In the genomic region with DNA sequence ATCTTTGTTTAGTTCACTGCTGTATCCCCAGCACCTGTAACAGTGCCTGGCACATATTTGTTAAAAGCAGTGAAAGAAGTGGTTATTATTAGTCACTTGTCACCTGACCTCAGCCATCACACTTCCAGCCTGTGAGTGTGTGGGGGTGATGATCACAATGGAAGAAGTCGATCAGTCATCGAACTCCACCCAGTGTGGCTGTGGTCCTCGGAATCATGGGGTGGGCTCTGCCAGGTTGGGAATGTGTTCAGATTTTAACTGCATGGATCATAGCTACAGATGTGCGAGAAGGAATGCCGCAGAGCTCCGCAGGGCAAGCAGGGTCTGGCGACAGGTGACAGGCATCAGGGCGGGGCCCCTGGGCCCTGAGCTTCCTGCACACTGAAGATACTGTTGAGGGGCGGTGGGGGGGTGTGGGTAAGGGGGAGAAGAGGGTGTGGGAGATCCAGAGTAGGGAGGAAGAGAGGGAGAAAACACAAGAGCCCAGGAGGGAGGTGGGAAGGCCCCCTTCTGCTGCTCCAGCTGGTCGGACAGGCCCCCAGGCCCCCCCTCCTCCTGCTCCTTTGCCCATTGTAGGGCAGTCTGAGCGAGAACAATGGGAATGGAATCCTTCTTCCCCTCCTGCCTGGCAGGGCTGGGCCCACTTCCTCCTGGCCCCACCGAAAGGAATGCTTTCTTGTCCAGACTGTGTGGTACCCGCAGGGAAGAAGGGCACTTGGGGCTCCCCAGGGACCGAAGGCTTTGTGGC, we compare ENCODE assay signal across 9 cellular contexts.
DNase-seq lines count a peak whose midpoint lies in the region; ATAC-seq and TF ChIP-seq lines count a peak whose summit lies in the region.
"Had no signal": no experiment of that assay in that cellular context is flagged by ENCODE, and none has a peak within 500 bp of the region (broad histone marks: within the 10 kb centered on the region; RNA-seq: fewer than 3 reads in every experiment).

No MANE protein-coding gene starts in this region.

- no peaks in the 10 kb centered on the region for H3K36me3 ChIP-seq in HCT116 (ENCODE audit: control insufficient read depth in 1 of 2, insufficient read depth in 2 of 2, low read length in 2 of 2)
- no peaks in the 10 kb centered on the region for H3K36me3 ChIP-seq in BE2C

- TF ChIP-seq CTCF in HCT116 (IDR thresholded peaks at IDR 0.05 in 2 of 3, conservative IDR thresholded peaks at IDR 0.05 in 1 of 3; ENCODE audit: borderline replicate concordance in 1 of 3, insufficient read depth in 1 of 3, low read depth in 2 of 3, low read length in 2 of 3), result no peak
- no peak for TF ChIP-seq CTCF in fibroblast of pulmonary artery (IDR thresholded peaks at IDR 0.05; ENCODE audit: low read length, missing control alignments)
- no peak for TF ChIP-seq CTCF in lower leg skin (IDR thresholded peaks at IDR 0.05)
- no peak for TF ChIP-seq CTCF in BE2C (IDR thresholded peaks at IDR 0.05; ENCODE audit: low read depth, low read length)

- H3K9me3 ChIP-seq in HCT116 (ENCODE audit: control insufficient read depth in 1 of 2, insufficient read depth in 1 of 2, low read depth in 1 of 2, low read length in 2 of 2) (no peaks in the 10 kb centered on the region), BE2C (no peaks in the 10 kb centered on the region)

- peak overlapping the region; percentile 78 for H2AFZ ChIP-seq in HCT116 (ENCODE audit: low read depth, low read length, poor library complexity, severe bottlenecking)

- peak; percentile 64 for ATAC-seq in HCT116

- no peak for DNase-seq in HCT116 (ENCODE audit: low read depth, low spot score)
- peak; percentile 90 for DNase-seq in SW480 (ENCODE audit: low spot score)
- peak; percentile 19 for DNase-seq in fibroblast of pulmonary artery (ENCODE audit: low read depth)
- peak; percentile 40 for DNase-seq in stimulated activated CD4-positive, alpha-beta T cell treated with anti-CD3 and anti-CD28 coated beads, Interleukin-15, amount 100 ng/mL, for 24 hours
- no peak for DNase-seq in lower leg skin (ENCODE audit: low spot score in 2 of 2)
- no peak for DNase-seq in NCI-H2081 (lab: John Stamatoyannopoulos, UW)
- no peak for DNase-seq in BE2C
- DNase-seq: DND-41, NCI-H510A had no signal

- H3K9me2 ChIP-seq in HCT116 (ENCODE audit: insufficient read depth), result no peaks in the 10 kb centered on the region

- POLR2A ChIA-PET in HCT116 (lab: Charles Lee), result no interaction called here

- CTCF ChIA-PET in HCT116 (lab: Charles Lee), result no interaction called here

- no peak overlapping the region for H3K27ac ChIP-seq in HCT116 (ENCODE audit: low read depth, low read length)

- intact Hi-C loops in HCT116 (cut with micrococcal nuclease) (no loop called here), lower leg skin (cut with DNase I; ENCODE audit: low total_unique reads) (no loop called here)

- peak overlapping the region; percentile 57 for H3K4me2 ChIP-seq in HCT116 (ENCODE audit: low read length)

- no peak for TF ChIP-seq RAD21 in HCT116 (IDR thresholded peaks at IDR 0.05; ENCODE audit: low read depth)

- no peaks in the 10 kb centered on the region for H3K79me2 ChIP-seq in HCT116 (ENCODE audit: insufficient read depth, low read length)

- TF ChIP-seq POLR2A in HCT116 (IDR thresholded peaks at IDR 0.05; ENCODE audit: borderline replicate concordance, extremely low read depth, insufficient read depth, insufficient read length) (no peak), lower leg skin (IDR thresholded peaks at IDR 0.05) (no peak)

- H4K20me1 ChIP-seq in HCT116 (ENCODE audit: insufficient read depth), result no peaks in the 10 kb centered on the region

- H3K27me3 ChIP-seq in HCT116 (ENCODE audit: insufficient read depth, low read length) (no peaks in the 10 kb centered on the region), BE2C (no peaks in the 10 kb centered on the region)

- BruUV-seq in HCT116 (replicated peaks; lab: Mats Ljungman, UMichigan), result no TSS peak

- H3K4me3 ChIP-seq in HCT116 (replicated peaks in 1 of 2; ENCODE audit: low read depth in 1 of 2, low read length in 2 of 2) (no peak overlapping the region), fibroblast of pulmonary artery (replicated peaks; ENCODE audit: low read depth, low read length) (no peak overlapping the region), lower leg skin (ENCODE audit: low read depth, poor library complexity, severe bottlenecking) (no peak overlapping the region), BE2C (ENCODE audit: low read depth, low read length) (no peak overlapping the region)

- RAD21 ChIA-PET in HCT116 (lab: Charles Lee; ENCODE audit: low non-redundant PET in 1 of 2, low total read pairs in 2 of 2, uncharacterized antibody in 2 of 2, unreplicated experiment in 2 of 2), result no interaction called here

- H3K9ac ChIP-seq in HCT116 (ENCODE audit: low read length), result 0 out of 2 replicates have a peak overlapping the region, but pooled peaks have one; percentile 3

- H3K4me1 ChIP-seq in HCT116 (ENCODE audit: control insufficient read depth in 1 of 2, insufficient read depth in 2 of 2, low read length in 2 of 2), result peaks cover 12 to 26% of the 10 kb centered on the region in 2 experiments; a peak in 3 of 4 replicates
- H3K4me1 ChIP-seq in BE2C, result peaks cover 10% of the 10 kb centered on the region

- WGBS in lower leg skin, 2 donors, result 47 to 62% methylated on average over 14 of the region's 14 CpGs

TF ChIP-seq in HCT116, 20 proteins besides CTCF, POLR2A, EP300 and RAD21:
- peak; percentile 52 for TF ChIP-seq JUND (IDR thresholded peaks at IDR 0.05)
- no peak for TF ChIP-seq TCF7L2 (IDR thresholded peaks at IDR 0.05; ENCODE audit: borderline replicate concordance, extremely low read depth, insufficient read depth, insufficient read length)
- no peak for TF ChIP-seq EZH2phosphoT487 (IDR thresholded peaks at IDR 0.05; ENCODE audit: borderline replicate concordance)
- TF ChIP-seq SP1 (IDR thresholded peaks at IDR 0.05; ENCODE audit: low read depth), result peak; percentile 43; the same call in 1 of the 2 replicates
- peak; percentile 45; the same call in 1 of the 2 replicates for TF ChIP-seq FOSL1 (IDR thresholded peaks at IDR 0.05; ENCODE audit: low read depth)
- TF ChIP-seq, protein P1, sequence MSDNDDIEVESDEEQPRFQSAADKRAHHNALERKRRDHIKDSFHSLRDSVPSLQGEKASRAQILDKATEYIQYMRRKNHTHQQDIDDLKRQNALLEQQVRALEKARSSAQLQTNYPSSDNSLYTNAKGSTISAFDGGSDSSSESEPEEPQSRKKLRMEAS (IDR thresholded peaks at IDR 0.05), result peak; percentile 34; the same call in 1 of the 2 replicates
- no peak for TF ChIP-seq SRF (IDR thresholded peaks at IDR 0.05; ENCODE audit: low read depth)

Comparison
In these comparisons a context has a peak if more than half of its experiments do, and no peak if none do; other contexts are left out.
1. DNase-seq: peak in SW480 (single experiment), fibroblast of pulmonary artery (single experiment) and stimulated activated CD4-positive, alpha-beta T cell treated with anti-CD3 and anti-CD28 coated beads, Interleukin-15, amount 100 ng/mL, for 24 hours (single experiment); none in HCT116 (single experiment), lower leg skin (0 of 2), NCI-H2081 (0 of 2) and BE2C (single experiment).